ENCODE assay signal across 10 cellular contexts in genomic region chr10:16787361-16787791, GRCh38. TPM values are rescaled to one million over a fixed set of nuclear protein-coding genes. Genes with fewer than 3 reads are reported as not detected.
DNase-seq lines count a peak whose midpoint lies in the region; ATAC-seq and TF ChIP-seq lines count a peak whose summit lies in the region.
"Had no signal": no experiment of that assay in that cellular context is flagged by ENCODE, and none has a peak within 500 bp of the region (broad histone marks: within the 10 kb centered on the region; RNA-seq: fewer than 3 reads in every experiment).

No MANE protein-coding gene starts in this region.

- 88 to 92% (median 91%) methylated on average over 12 of the region's 12 CpGs for WGBS in stomach, 5 donors

- no TSS peak for BruUV-seq in Caco-2 (replicated peaks; lab: Mats Ljungman, UMichigan)

- peak overlapping the region; percentile 49 for H3K4me3 Mint-ChIP-seq in activated T-helper 1 cell treated with anti-CD3 and anti-CD28 coated beads, Interleukin-12 subunit alpha, Interleukin-12 subunit beta, Interleukin-2, Interleukin-4 antibody, amounts not matched to agents 30 ng/mL and 10 ng/mL and 1 ng/mL, durations not matched to agents 14 hours and 24 hours and 36 hours
- H3K4me3 Mint-ChIP-seq in Caco-2 (ENCODE audit: unreplicated experiment): no peak overlapping the region

- TF ChIP-seq EP300 in stomach (IDR thresholded peaks at IDR 0.05): no peak

- intact Hi-C loops in activated T-helper 1 cell treated with anti-CD3 and anti-CD28 coated beads, Interleukin-12 subunit alpha, Interleukin-12 subunit beta, Interleukin-2, Interleukin-4 antibody, amounts not matched to agents 30 ng/mL and 10 ng/mL and 1 ng/mL, durations not matched to agents 14 hours and 24 hours and 36 hours (cut with micrococcal nuclease): loop anchor here (1.0 to 5.0 kb wide), 3 partner anchors 8 to 240 kb away; partner anchors contain the start of gene RSU1
- intact Hi-C loops in stomach (cut with DNase I; ENCODE audit: low total_unique reads): no loop called here
- intact Hi-C loops in Caco-2 (cut with micrococcal nuclease; ENCODE audit: unreplicated experiment): no loop called here

- peak overlapping the region; percentile 80 for H3K27ac Mint-ChIP-seq in activated T-helper 1 cell treated with anti-CD3 and anti-CD28 coated beads, Interleukin-12 subunit alpha, Interleukin-12 subunit beta, Interleukin-2, Interleukin-4 antibody, amounts not matched to agents 30 ng/mL and 10 ng/mL and 1 ng/mL, durations not matched to agents 14 hours and 24 hours and 36 hours
- H3K27ac Mint-ChIP-seq in Caco-2 (ENCODE audit: unreplicated experiment): no peak overlapping the region

- H3K4me1 Mint-ChIP-seq in activated T-helper 1 cell treated with anti-CD3 and anti-CD28 coated beads, Interleukin-12 subunit alpha, Interleukin-12 subunit beta, Interleukin-2, Interleukin-4 antibody, amounts not matched to agents 30 ng/mL and 10 ng/mL and 1 ng/mL, durations not matched to agents 14 hours and 24 hours and 36 hours (ENCODE audit: low read depth): peaks cover 51% of the 10 kb centered on the region
- no peaks in the 10 kb centered on the region for H3K4me1 Mint-ChIP-seq in Caco-2 (ENCODE audit: low read depth, unreplicated experiment)

- no peak for TF ChIP-seq CTCF in stomach (IDR thresholded peaks at IDR 0.05)
- TF ChIP-seq CTCF in Caco-2 (IDR thresholded peaks at IDR 0.05; ENCODE audit: insufficient read depth in 1 of 2, low read depth in 1 of 2, low read length in 1 of 2, severe bottlenecking in 1 of 2, unreplicated experiment in 1 of 2): no peak

- no peaks in the 10 kb centered on the region for H3K36me3 ChIP-seq in stomach
- no peaks in the 10 kb centered on the region for H3K36me3 ChIP-seq in Caco-2 (ENCODE audit: control insufficient read depth, insufficient read depth, low read length)

- peak; percentile 49 for DNase-seq in activated T-helper 1 cell treated with anti-CD3 and anti-CD28 coated beads, Interleukin-12 subunit alpha, Interleukin-12 subunit beta, Interleukin-2, Interleukin-4 antibody, amounts not matched to agents 30 ng/mL and 10 ng/mL and 1 ng/mL, durations not matched to agents 14 hours and 24 hours and 36 hours (ENCODE audit: low spot score)
- peak; percentile 24 to 29 for DNase-seq in stimulated activated CD4-positive, alpha-beta T cell treated with anti-CD3 and anti-CD28 coated beads, Interleukin-2, amount 100 ng/mL, for 48 hours
- DNase-seq in mesenteric fat pad (ENCODE audit: low spot score) (no peak), stomach (no peak), Caco-2 (no peak)
- DNase-seq: DMS 273 treated with DMSO at 0.1 percent for 48 hours had no signal

- H3K9me3 ChIP-seq in stomach: no peaks in the 10 kb centered on the region
- no peaks in the 10 kb centered on the region for H3K9me3 ChIP-seq in Caco-2

- H3K4me3 ChIP-seq in stomach: no peak overlapping the region
- no peak overlapping the region for H3K4me3 ChIP-seq in Caco-2 (ENCODE audit: low read depth, low read length)
- H3K4me3 ChIP-seq: lung had no signal

- peak; percentile 81 for ATAC-seq in GM18873 (IDR thresholded peaks at IDR 0.05; ENCODE audit: low FRiP score, unreplicated experiment)
- peak; percentile 88 for ATAC-seq in HG03469 (IDR thresholded peaks at IDR 0.05; ENCODE audit: unreplicated experiment)
- ATAC-seq in HG02588 (IDR thresholded peaks at IDR 0.05; ENCODE audit: unreplicated experiment): no peak

- H3K36me3 Mint-ChIP-seq in activated T-helper 1 cell treated with anti-CD3 and anti-CD28 coated beads, Interleukin-12 subunit alpha, Interleukin-12 subunit beta, Interleukin-2, Interleukin-4 antibody, amounts not matched to agents 30 ng/mL and 10 ng/mL and 1 ng/mL, durations not matched to agents 14 hours and 24 hours and 36 hours (ENCODE audit: low read depth): peaks cover 48% of the 10 kb centered on the region
- peaks cover 4% of the 10 kb centered on the region for H3K36me3 Mint-ChIP-seq in Caco-2 (ENCODE audit: insufficient read depth, unreplicated experiment)

- no peak overlapping the region for H3K27ac ChIP-seq in stomach

- TF ChIP-seq POLR2A in stomach (IDR thresholded peaks at IDR 0.05): no peak

- H3K4me1 ChIP-seq in stomach (no peaks in the 10 kb centered on the region), Caco-2 (no peaks in the 10 kb centered on the region)

- CTCF ChIA-PET in Caco-2 (lab: Charles Lee): no interaction called here

- H3K27me3 Mint-ChIP-seq in activated T-helper 1 cell treated with anti-CD3 and anti-CD28 coated beads, Interleukin-12 subunit alpha, Interleukin-12 subunit beta, Interleukin-2, Interleukin-4 antibody, amounts not matched to agents 30 ng/mL and 10 ng/mL and 1 ng/mL, durations not matched to agents 14 hours and 24 hours and 36 hours (ENCODE audit: insufficient read depth): no peaks in the 10 kb centered on the region
- no peaks in the 10 kb centered on the region for H3K27me3 Mint-ChIP-seq in Caco-2 (ENCODE audit: insufficient read depth, unreplicated experiment)

- peaks cover 24% of the 10 kb centered on the region for H3K9me3 Mint-ChIP-seq in activated T-helper 1 cell treated with anti-CD3 and anti-CD28 coated beads, Interleukin-12 subunit alpha, Interleukin-12 subunit beta, Interleukin-2, Interleukin-4 antibody, amounts not matched to agents 30 ng/mL and 10 ng/mL and 1 ng/mL, durations not matched to agents 14 hours and 24 hours and 36 hours
- H3K9me3 Mint-ChIP-seq in Caco-2 (ENCODE audit: unreplicated experiment): no peaks in the 10 kb centered on the region

- H3K27me3 ChIP-seq in stomach (no peaks in the 10 kb centered on the region), Caco-2 (replicated peaks; ENCODE audit: control insufficient read depth, insufficient read depth, low read length) (no peaks in the 10 kb centered on the region)

- POLR2A ChIA-PET in Caco-2 (lab: Charles Lee): no interaction called here

RNA-seq across cellular contexts. Expression of gene RSU1, which starts 29.8 kb away (rescaled TPM):
- 46.9 and 47.5 TPM in 2 replicates for total RNA-seq in activated T-helper 1 cell treated with anti-CD3 and anti-CD28 coated beads, Interleukin-12 subunit alpha, Interleukin-12 subunit beta, Interleukin-2, Interleukin-4 antibody, amounts not matched to agents 30 ng/mL and 10 ng/mL and 1 ng/mL, durations not matched to agents 14 hours and 24 hours and 36 hours
- total RNA-seq in mesenteric fat pad (125 TPM), stomach (10 to 100 TPM in 4 of 5 donors, 1 to 10 TPM in 1; 8.7 to 43.8 (median 40.2) TPM), Caco-2 (2022) (62.0 and 66.6 TPM in 2 replicates)
- polyA plus RNA-seq in stomach: 10 to 100 TPM; 38.0 to 42.9 (median 42.2) TPM

Comparison
In these comparisons a context has a peak if more than half of its experiments do, and no peak if none do; other contexts are left out.
1. DNase-seq: peak in activated T-helper 1 cell treated with anti-CD3 and anti-CD28 coated beads, Interleukin-12 subunit alpha, Interleukin-12 subunit beta, Interleukin-2, Interleukin-4 antibody, amounts not matched to agents 30 ng/mL and 10 ng/mL and 1 ng/mL, durations not matched to agents 14 hours and 24 hours and 36 hours (single experiment) and stimulated activated CD4-positive, alpha-beta T cell treated with anti-CD3 and anti-CD28 coated beads, Interleukin-2, amount 100 ng/mL, for 48 hours (2 of 2); none in mesenteric fat pad (single experiment), stomach (single experiment) and Caco-2 (0 of 2).